5 cellular contexts compared by ENCODE assay signal in genomic region chr21:37524944-37525343, GRCh38.
A peak's percentile ranks its signal among the peaks of the same experiment; 100 is the strongest.
DNase-seq lines count a peak whose midpoint lies in the region; ATAC-seq and TF ChIP-seq lines count a peak whose summit lies in the region.
"Not testable (repeated sequence)": the region's sequence is repeated elsewhere in the genome, so short reads cannot be mapped to it uniquely, and the experiment has no call there.

No MANE protein-coding gene starts in this region.

- not testable (repeated sequence) for DNase-seq in activated T-cell treated with anti-CD3 and anti-CD28 coated beads, Interleukin-2, amount 50 U/mL, for 72 hours; chondrocyte (ENCODE audit: low spot score); progenitor cell of endocrine pancreas (ENCODE audit: low spot score, unreplicated experiment); stimulated activated naive B cell treated with anti-CD40 and anti-IgM and Interleukin-4, amounts not matched to agents 10 μg/mL and 1 μg/mL and 100 μg/mL, for 72 hours

- not testable (repeated sequence) for H3K27ac ChIP-seq in HEK293 (ENCODE audit: extremely low read depth, low read depth, low read length)

- CTCF ChIA-PET in HEK293 (lab: Yijun Ruan, JAX): interaction anchor here (1.1 kb wide), 1 partner anchor 12 kb away, joined by 4 read pairs; no protein-coding TSS in a partner anchor

- H3K9me3 ChIP-seq in HEK293 (ENCODE audit: control insufficient read depth, insufficient read depth, low read depth, low read length): not testable (repeated sequence)

- H3K9me3 Mint-ChIP-seq in activated T-cell treated with anti-CD3 and anti-CD28 coated beads, Interleukin-2, amount 50 U/mL, for 72 hours; chondrocyte (ENCODE audit: low read depth); progenitor cell of endocrine pancreas (ENCODE audit: low read depth); stimulated activated naive B cell treated with anti-CD40 and anti-IgM and Interleukin-4, amounts not matched to agents 10 μg/mL and 1 μg/mL and 100 μg/mL, for 72 hours: not testable (repeated sequence)

- peak overlapping the region; percentile 78 for H3K27ac Mint-ChIP-seq in activated T-cell treated with anti-CD3 and anti-CD28 coated beads, Interleukin-2, amount 50 U/mL, for 72 hours
- H3K27ac Mint-ChIP-seq in chondrocyte (ENCODE audit: unreplicated experiment) (peak overlapping the region; percentile 66), progenitor cell of endocrine pancreas (peak overlapping the region; percentile 59)
- H3K27ac Mint-ChIP-seq in stimulated activated naive B cell treated with anti-CD40 and anti-IgM and Interleukin-4, amounts not matched to agents 10 μg/mL and 1 μg/mL and 100 μg/mL, for 72 hours: peak overlapping the region; percentile 42

- H3K4me1 ChIP-seq in HEK293 (ENCODE audit: control insufficient read depth, insufficient read depth, low read length): not testable (repeated sequence)

- not testable (repeated sequence) for H3K4me1 Mint-ChIP-seq in activated T-cell treated with anti-CD3 and anti-CD28 coated beads, Interleukin-2, amount 50 U/mL, for 72 hours (ENCODE audit: low read depth); progenitor cell of endocrine pancreas (ENCODE audit: low read depth); stimulated activated naive B cell treated with anti-CD40 and anti-IgM and Interleukin-4, amounts not matched to agents 10 μg/mL and 1 μg/mL and 100 μg/mL, for 72 hours
- peaks cover 17% of the 10 kb centered on the region for H3K4me1 Mint-ChIP-seq in chondrocyte (ENCODE audit: low read depth)

- not testable (repeated sequence) for H3K4me3 Mint-ChIP-seq in activated T-cell treated with anti-CD3 and anti-CD28 coated beads, Interleukin-2, amount 50 U/mL, for 72 hours; chondrocyte (ENCODE audit: unreplicated experiment); progenitor cell of endocrine pancreas (ENCODE audit: low read depth); stimulated activated naive B cell treated with anti-CD40 and anti-IgM and Interleukin-4, amounts not matched to agents 10 μg/mL and 1 μg/mL and 100 μg/mL, for 72 hours

- H3K27me3 Mint-ChIP-seq in activated T-cell treated with anti-CD3 and anti-CD28 coated beads, Interleukin-2, amount 50 U/mL, for 72 hours (ENCODE audit: low read depth); chondrocyte (ENCODE audit: low read depth); progenitor cell of endocrine pancreas; stimulated activated naive B cell treated with anti-CD40 and anti-IgM and Interleukin-4, amounts not matched to agents 10 μg/mL and 1 μg/mL and 100 μg/mL, for 72 hours: not testable (repeated sequence)

- POLR2A ChIA-PET in HEK293 (lab: Yijun Ruan, JAX): interaction anchor here (0.6 kb wide), 1 partner anchor 87 kb away, joined by 5 read pairs; no protein-coding TSS in a partner anchor

- H3K36me3 Mint-ChIP-seq in activated T-cell treated with anti-CD3 and anti-CD28 coated beads, Interleukin-2, amount 50 U/mL, for 72 hours (ENCODE audit: insufficient read depth in 2 of 2); chondrocyte (ENCODE audit: low read depth); progenitor cell of endocrine pancreas (ENCODE audit: insufficient read depth); stimulated activated naive B cell treated with anti-CD40 and anti-IgM and Interleukin-4, amounts not matched to agents 10 μg/mL and 1 μg/mL and 100 μg/mL, for 72 hours: not testable (repeated sequence)

- not testable (repeated sequence) for H3K4me3 ChIP-seq in HEK293 (ENCODE audit: low read depth, low read length)

- not testable (repeated sequence) for ATAC-seq in activated T-cell treated with anti-CD3 and anti-CD28 coated beads, Interleukin-2, amount 50 U/mL, for 72 hours (replicated peaks in 1 of 2); stimulated activated naive B cell treated with anti-CD40 and anti-IgM and Interleukin-4, amounts not matched to agents 10 μg/mL and 1 μg/mL and 100 μg/mL, for 72 hours (replicated peaks)

- TF ChIP-seq CTCF in HEK293 (tag by site-specific recombination; IDR thresholded peaks at IDR 0.05); chondrocyte (IDR thresholded peaks at IDR 0.05); progenitor cell of endocrine pancreas (IDR thresholded peaks at IDR 0.05; ENCODE audit: unreplicated experiment): not testable (repeated sequence)

- not testable (repeated sequence) for H3K36me3 ChIP-seq in HEK293 (ENCODE audit: control insufficient read depth in 2 of 2, insufficient read depth in 1 of 2, low read length in 2 of 2)

TF ChIP-seq in HEK293, 187 proteins besides CTCF, POLR2A, EP300 and RAD21:
- TF ChIP-seq ZNF510 (tag by site-specific recombination; IDR thresholded peaks at IDR 0.05; ENCODE audit: insufficient replicate concordance): peak; percentile 99
